ENCODE assay signal across 10 cellular contexts in the genomic region with DNA sequence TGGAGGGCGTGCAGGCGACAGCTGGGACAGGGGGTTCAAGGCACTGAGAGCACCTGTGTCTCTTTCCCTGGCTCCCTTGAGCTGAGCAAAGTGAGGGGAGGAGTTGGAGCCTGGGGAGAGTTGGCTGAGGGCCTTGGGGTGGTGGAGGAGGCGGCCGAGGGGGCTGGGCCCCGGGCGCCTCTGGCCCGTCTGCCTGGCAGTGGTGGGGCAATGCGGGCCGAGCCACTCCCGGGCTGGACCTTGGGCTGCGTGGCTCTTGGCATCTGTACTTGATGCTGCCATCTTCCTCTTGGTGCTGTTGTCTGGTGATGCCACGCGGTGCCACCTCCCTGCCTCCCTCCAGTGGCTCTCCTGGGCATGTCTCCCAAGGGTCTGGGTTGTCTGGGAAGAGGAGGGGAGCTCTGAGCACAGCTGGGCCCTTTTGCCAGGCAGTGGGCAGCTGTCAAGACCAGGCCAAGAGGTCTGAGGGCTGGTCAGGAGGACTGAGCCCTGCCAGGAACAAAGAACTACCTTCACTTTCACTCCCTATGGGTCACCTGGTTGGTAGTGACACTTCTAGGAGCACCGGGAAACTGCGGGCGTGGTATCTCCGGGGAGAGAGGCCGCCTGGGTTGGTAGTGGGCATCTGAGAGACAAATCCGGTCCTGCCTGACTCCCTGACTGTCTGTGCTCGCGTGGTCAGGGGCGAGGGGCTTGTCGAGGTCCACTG. TPM values are rescaled to one million over a fixed set of nuclear protein-coding genes. Genes with fewer than 3 reads are reported as not detected.
A peak's percentile ranks its signal among the peaks of the same experiment; 100 is the strongest.
DNase-seq lines count a peak whose midpoint lies in the region; TF ChIP-seq lines count a peak whose summit lies in the region.
"Had no signal": no experiment of that assay in that cellular context is flagged by ENCODE, and none has a peak within 500 bp of the region (broad histone marks: within the 10 kb centered on the region; RNA-seq: fewer than 3 reads in every experiment).

No MANE protein-coding gene starts in this region.

- in situ Hi-C loops in HAP-1 (cut with MboI; ENCODE audit: low sequenced_read_pairs): loop anchor here (5.0 to 25.0 kb wide), 3 partner anchors 172 to 674 kb away; no protein-coding TSS in a partner anchor

- no peak overlapping the region for H3K4me3 ChIP-seq in endodermal cell (ENCODE audit: low read length)
- H3K4me3 ChIP-seq in vagina: no peak overlapping the region
- no peak overlapping the region for H3K4me3 ChIP-seq in HAP-1
- H3K4me3 ChIP-seq: SJCRH30 had no signal

- peaks cover 52% of the 10 kb centered on the region for H3K27me3 Mint-ChIP-seq in endodermal cell (ENCODE audit: insufficient read depth)
- peaks cover 27% of the 10 kb centered on the region for H3K27me3 Mint-ChIP-seq in osteocyte (ENCODE audit: unreplicated experiment)

- intact Hi-C loops in vagina (cut with DNase I): loop anchor here (5.0 to 10.0 kb wide), 3 partner anchors 174 to 682 kb away; no protein-coding TSS in a partner anchor

- H3K9ac ChIP-seq in endodermal cell (ENCODE audit: extremely low read depth, low read length, poor library complexity, severe bottlenecking): no peak overlapping the region

- WGBS in endodermal cell (ENCODE audit: insufficient coverage in 1 of 2, insufficient read length in 1 of 2), 2 experiments: 89 to 93% methylated on average over 14 to 23 of the region's 23 CpGs

- DNase-seq in DMS153 treated with DMSO at 0.1 percent for 48 hours (lab: John Stamatoyannopoulos, UW; ENCODE audit: unreplicated experiment): peak; percentile 6
- no peak for DNase-seq in DMS153 (lab: John Stamatoyannopoulos, UW)
- peak; percentile 59 for DNase-seq in NCI-H1105 (lab: John Stamatoyannopoulos, UW)
- no peak for DNase-seq in endodermal cell
- DNase-seq in osteocyte (ENCODE audit: extremely low spot score, unreplicated experiment): no peak
- DNase-seq in vagina (ENCODE audit: extremely low spot score in 2 of 2): no peak
- no peak for DNase-seq in SHP77 (lab: John Stamatoyannopoulos, UW)
- DNase-seq in HAP-1 (ENCODE audit: low spot score in 2 of 2): no peak
- DNase-seq: NCI-H1417 treated with DMSO at 0.1 percent for 48 hours, SJCRH30 had no signal

- no peaks in the 10 kb centered on the region for H3K9me3 Mint-ChIP-seq in endodermal cell
- no peaks in the 10 kb centered on the region for H3K9me3 Mint-ChIP-seq in osteocyte (ENCODE audit: unreplicated experiment)

- TF ChIP-seq CTCF in endodermal cell (conservative IDR thresholded peaks at IDR 0.05) (no peak), osteocyte (IDR thresholded peaks at IDR 0.05) (peak; percentile 17), vagina (IDR thresholded peaks at IDR 0.05) (no peak)

- H3K36me3 Mint-ChIP-seq in endodermal cell (ENCODE audit: low read depth): no peaks in the 10 kb centered on the region
- no peaks in the 10 kb centered on the region for H3K36me3 Mint-ChIP-seq in osteocyte (ENCODE audit: unreplicated experiment)

- H3K36me3 ChIP-seq in endodermal cell (ENCODE audit: control insufficient read depth, insufficient read depth, low read length) (no peaks in the 10 kb centered on the region), vagina (no peaks in the 10 kb centered on the region), HAP-1 (replicated peaks) (no peaks in the 10 kb centered on the region)
- H3K36me3 ChIP-seq: SJCRH30 had no signal

- H3K4me3 Mint-ChIP-seq in endodermal cell (peak overlapping the region; percentile 52), osteocyte (ENCODE audit: unreplicated experiment) (peak overlapping the region; percentile 10)

- H3K4me1 Mint-ChIP-seq in endodermal cell (peaks cover 17% of the 10 kb centered on the region), osteocyte (ENCODE audit: unreplicated experiment) (peaks cover 10% of the 10 kb centered on the region)

- TF ChIP-seq POLR2A in vagina (IDR thresholded peaks at IDR 0.05): no peak

- peaks cover 32% of the 10 kb centered on the region for H3K27me3 ChIP-seq in endodermal cell (ENCODE audit: control insufficient read depth, insufficient read depth, low read length, poor library complexity, severe bottlenecking)
- no peaks in the 10 kb centered on the region for H3K27me3 ChIP-seq in vagina
- H3K27me3 ChIP-seq in HAP-1 (ENCODE audit: low read depth): no peaks in the 10 kb centered on the region
- H3K27me3 ChIP-seq: SJCRH30 had no signal

- H3K27ac Mint-ChIP-seq in endodermal cell (no peak overlapping the region), osteocyte (ENCODE audit: unreplicated experiment) (no peak overlapping the region)

- H3K4me1 ChIP-seq in endodermal cell (ENCODE audit: control insufficient read depth, insufficient read depth, low read length) (no peaks in the 10 kb centered on the region), vagina (peaks cover 4% of the 10 kb centered on the region), HAP-1 (no peaks in the 10 kb centered on the region)

- H3K9me3 ChIP-seq in endodermal cell (ENCODE audit: control insufficient read depth, low read length): no peaks in the 10 kb centered on the region
- no peaks in the 10 kb centered on the region for H3K9me3 ChIP-seq in vagina
- no peaks in the 10 kb centered on the region for H3K9me3 ChIP-seq in HAP-1
- H3K9me3 ChIP-seq: SJCRH30 had no signal

- H3K27ac ChIP-seq in endodermal cell (ENCODE audit: low read depth, low read length): no peak overlapping the region
- no peak overlapping the region for H3K27ac ChIP-seq in vagina
- H3K27ac ChIP-seq: SJCRH30 had no signal

RNA-seq across cellular contexts. Expression of gene GRIK4, which starts 1.3 kb away (rescaled TPM):
- total RNA-seq in endodermal cell (1 to 10 TPM; 1.7 to 3.5 TPM), osteocyte (0.11 TPM in 1 of 2 replicates, not detected in the other), vagina (0.25 TPM)
- polyA plus RNA-seq in endodermal cell (2013, experiment 1 of 2): 1.9 TPM
- polyA plus RNA-seq in endodermal cell (2013, experiment 2 of 2): 1.6 TPM
- total RNA-seq: SJCRH30 had no signal

Comparison
In these comparisons a context has a peak if more than half of its experiments do, and no peak if none do; other contexts are left out.
1. DNase-seq: peak in DMS153 treated with DMSO at 0.1 percent for 48 hours (single experiment) and NCI-H1105 (single experiment); none in DMS153 (single experiment), endodermal cell (single experiment), osteocyte (single experiment), vagina (0 of 2), SHP77 (0 of 2) and HAP-1 (0 of 2).